12 cellular contexts compared by ENCODE assay signal in the genomic region with DNA sequence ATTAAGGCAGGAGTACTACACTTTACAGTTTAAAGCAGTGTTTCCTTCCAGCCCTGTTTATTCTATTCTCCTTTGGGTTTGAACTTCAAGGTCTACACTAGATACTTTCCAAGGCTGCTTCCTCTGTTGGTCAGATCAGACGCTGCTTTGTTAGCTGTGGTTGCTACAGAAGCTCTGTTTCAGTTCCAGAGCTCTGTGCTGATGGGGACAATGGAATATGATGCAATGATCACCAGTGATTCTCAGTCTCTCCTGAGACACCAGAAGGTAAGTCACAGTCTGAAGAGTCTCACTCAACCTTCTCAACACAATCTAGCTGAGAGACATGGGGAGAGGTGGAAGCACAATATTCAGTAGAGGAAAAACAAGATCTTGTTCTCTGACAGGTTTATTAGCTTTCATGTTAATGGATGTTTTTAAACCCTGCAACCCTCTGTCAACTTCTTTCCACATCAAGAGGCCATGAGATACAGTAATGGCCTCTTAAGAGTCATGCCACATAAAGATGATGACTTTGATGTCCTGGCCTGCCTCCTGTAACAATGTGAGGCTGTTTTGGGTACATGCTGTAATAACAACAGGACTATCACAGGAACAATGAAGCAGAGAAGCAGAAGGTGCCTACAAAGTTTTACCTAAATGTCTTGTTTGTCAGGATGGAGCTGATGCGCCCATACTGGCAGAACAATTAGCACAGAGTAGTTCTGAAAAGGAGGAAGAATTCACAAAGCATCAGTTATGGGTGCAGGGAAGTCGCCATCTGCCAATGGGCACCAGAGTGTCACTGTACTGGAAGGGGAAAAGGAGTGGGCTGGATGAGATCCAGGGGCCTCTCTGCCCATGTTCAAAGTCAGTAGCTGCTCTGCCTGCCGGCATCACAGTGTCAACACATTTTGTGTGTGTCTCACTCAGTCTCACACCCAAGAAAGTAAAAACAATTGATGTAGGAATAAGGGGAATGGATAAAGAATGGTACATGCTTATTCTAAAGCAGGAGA. TPM values are rescaled to one million over a fixed set of nuclear protein-coding genes. Genes with fewer than 3 reads are reported as not detected.
DNase-seq lines count a peak whose midpoint lies in the region; ATAC-seq and TF ChIP-seq lines count a peak whose summit lies in the region.
"Had no signal": no experiment of that assay in that cellular context is flagged by ENCODE, and none has a peak within 500 bp of the region (broad histone marks: within the 10 kb centered on the region; RNA-seq: fewer than 3 reads in every experiment).

No MANE protein-coding gene starts in this region.

- no peak overlapping the region for H3K4me3 Mint-ChIP-seq in activated CD4-positive, alpha-beta T cell treated with anti-CD3 and anti-CD28 coated beads for 36 hours
- no peak overlapping the region for H3K4me3 Mint-ChIP-seq in type B pancreatic cell

- H3K79me2 ChIP-seq in Loucy (ENCODE audit: insufficient read depth, low read length), result no peaks in the 10 kb centered on the region

- TF ChIP-seq CTCF in Loucy (conservative IDR thresholded peaks at IDR 0.05; ENCODE audit: low read length) (no peak), type B pancreatic cell (conservative IDR thresholded peaks at IDR 0.05) (no peak)

- peaks cover 37% of the 10 kb centered on the region for H3K36me3 Mint-ChIP-seq in activated CD4-positive, alpha-beta T cell treated with anti-CD3 and anti-CD28 coated beads for 36 hours (ENCODE audit: low read depth)
- peaks cover 39% of the 10 kb centered on the region for H3K36me3 Mint-ChIP-seq in type B pancreatic cell

- H3K9me3 ChIP-seq in Loucy (ENCODE audit: insufficient read depth, low read depth, low read length), result no peaks in the 10 kb centered on the region
- H3K9me3 ChIP-seq: breast epithelium had no signal

- no peak overlapping the region for H3K4me3 ChIP-seq in Loucy (ENCODE audit: low read length, poor library complexity, severe bottlenecking)
- H3K4me3 ChIP-seq: breast epithelium, skin epidermis had no signal

- peak overlapping the region; percentile 17 for H3K9ac ChIP-seq in Loucy (ENCODE audit: low read depth, low read length, poor library complexity, severe bottlenecking)

- H3F3A ChIP-seq in Loucy (ENCODE audit: low read depth), result 0 out of 2 replicates have a peak, but pooled peaks cover 2% of the 10 kb centered on the region

- no peaks in the 10 kb centered on the region for H3K9me2 ChIP-seq in Loucy (replicated peaks; ENCODE audit: low read depth, low read length)

- H2AFZ ChIP-seq in Loucy (ENCODE audit: low read length), result no peak overlapping the region

- H3K27me3 ChIP-seq in Loucy (ENCODE audit: insufficient read depth, low read length, poor library complexity, severe bottlenecking), result no peaks in the 10 kb centered on the region
- H3K27me3 ChIP-seq: breast epithelium had no signal

- H3K4me2 ChIP-seq in Loucy (ENCODE audit: low read depth, low read length, poor library complexity, severe bottlenecking), result peak overlapping the region; percentile 24

- H3K4me1 ChIP-seq in Loucy (ENCODE audit: insufficient read depth, low read length, poor library complexity, severe bottlenecking), result peaks cover 51% of the 10 kb centered on the region

- CTCF ChIA-PET in activated CD4-positive, alpha-beta T cell treated with anti-CD3 and anti-CD28 coated beads for 36 hours (lab: Charles Lee), result interaction anchor here (0.6 to 1.9 kb wide), 7 partner anchors 10 to 153 kb away, joined by 3 to 10 read pairs (median 3); no protein-coding TSS in a partner anchor

- H3K36me3 ChIP-seq in Loucy (ENCODE audit: insufficient read depth, low read length), result peaks cover 45% of the 10 kb centered on the region; the same call in 1 of the 2 replicates

- no peaks in the 10 kb centered on the region for H3K9me3 Mint-ChIP-seq in activated CD4-positive, alpha-beta T cell treated with anti-CD3 and anti-CD28 coated beads for 36 hours (ENCODE audit: low read depth)
- no peaks in the 10 kb centered on the region for H3K9me3 Mint-ChIP-seq in type B pancreatic cell

- intact Hi-C loops in activated CD4-positive, alpha-beta T cell treated with anti-CD3 and anti-CD28 coated beads for 36 hours (cut with DNase I, micrococcal nuclease), result loop anchor here in 1 of 2 experiments (5.0 kb wide), 1 partner anchor 60 kb away; a partner anchor contains a TSS

- POLR2A ChIA-PET in activated CD4-positive, alpha-beta T cell treated with anti-CD3 and anti-CD28 coated beads for 36 hours (lab: Charles Lee), result interaction anchor here (1.0 kb wide), 1 partner anchor 11 kb away, joined by 3 read pairs; no protein-coding TSS in a partner anchor

- peak overlapping the region; percentile 67 for H3K27ac ChIP-seq in angular gyrus (ENCODE audit: low read depth, low read length)
- H3K27ac ChIP-seq: breast epithelium had no signal

- no peaks in the 10 kb centered on the region for H4K20me1 ChIP-seq in Loucy (ENCODE audit: insufficient read depth, low read length, poor library complexity, severe bottlenecking)

- DNase-seq in activated CD4-positive, alpha-beta T cell treated with anti-CD3 and anti-CD28 coated beads for 36 hours, result no peak
- no peak for DNase-seq in activated CD4-positive, alpha-beta T cell treated with anti-CD3 and anti-CD28 coated beads for 1 hour
- DNase-seq in stimulated activated naive CD8-positive, alpha-beta T cell treated with anti-CD3 and anti-CD28 coated beads, Interleukin-15, Interleukin-2, amounts not matched to agents 100 U/mL and 50 U/mL, for 24 hours, result no peak
- no peak for DNase-seq in stimulated activated CD4-positive, alpha-beta T cell treated with anti-CD3 and anti-CD28 coated beads, Interleukin-4, amount 100 ng/mL, for 4 hours
- DNase-seq in type B pancreatic cell (ENCODE audit: extremely low spot score, unreplicated experiment) (no peak), AML-193 (lab: John Stamatoyannopoulos, UW) (no peak)
- DNase-seq: ACHN, NCI-H748 treated with DMSO at 0.1 percent for 48 hours had no signal

- H3K27ac Mint-ChIP-seq in activated CD4-positive, alpha-beta T cell treated with anti-CD3 and anti-CD28 coated beads for 36 hours, result peak overlapping the region; percentile 73
- no peak overlapping the region for H3K27ac Mint-ChIP-seq in type B pancreatic cell

- H3K27me3 Mint-ChIP-seq in activated CD4-positive, alpha-beta T cell treated with anti-CD3 and anti-CD28 coated beads for 36 hours, result no peaks in the 10 kb centered on the region
- no peaks in the 10 kb centered on the region for H3K27me3 Mint-ChIP-seq in type B pancreatic cell

- peaks cover 24% of the 10 kb centered on the region for H3K4me1 Mint-ChIP-seq in activated CD4-positive, alpha-beta T cell treated with anti-CD3 and anti-CD28 coated beads for 36 hours
- H3K4me1 Mint-ChIP-seq in type B pancreatic cell (ENCODE audit: unreplicated experiment), result peaks cover 14% of the 10 kb centered on the region

- ATAC-seq in activated CD4-positive, alpha-beta T cell treated with anti-CD3 and anti-CD28 coated beads for 36 hours, result peak; percentile 66
- peak; percentile 79 for ATAC-seq in stimulated activated naive CD8-positive, alpha-beta T cell treated with anti-CD3 and anti-CD28 coated beads, Interleukin-15, Interleukin-2, amounts not matched to agents 100 U/mL and 50 U/mL, for 24 hours

RNA-seq across cellular contexts. Expression of a gene that starts 33.4 kb away (rescaled TPM):
- total RNA-seq in activated CD4-positive, alpha-beta T cell treated with anti-CD3 and anti-CD28 coated beads for 36 hours, result 100 to 1,000 TPM; 111 to 156 TPM
- total RNA-seq in type B pancreatic cell (ENCODE audit: low replicate concordance), result 90.1 and 94.4 TPM in 2 replicates

RNA-seq across cellular contexts. Expression of a gene that starts 33.7 kb away (rescaled TPM):
- 10 to 100 TPM; 24.6 to 30.2 TPM for total RNA-seq in activated CD4-positive, alpha-beta T cell treated with anti-CD3 and anti-CD28 coated beads for 36 hours
- total RNA-seq in type B pancreatic cell (ENCODE audit: low replicate concordance), result 36.3 and 49.9 TPM in 2 replicates
